In the genomic region with DNA sequence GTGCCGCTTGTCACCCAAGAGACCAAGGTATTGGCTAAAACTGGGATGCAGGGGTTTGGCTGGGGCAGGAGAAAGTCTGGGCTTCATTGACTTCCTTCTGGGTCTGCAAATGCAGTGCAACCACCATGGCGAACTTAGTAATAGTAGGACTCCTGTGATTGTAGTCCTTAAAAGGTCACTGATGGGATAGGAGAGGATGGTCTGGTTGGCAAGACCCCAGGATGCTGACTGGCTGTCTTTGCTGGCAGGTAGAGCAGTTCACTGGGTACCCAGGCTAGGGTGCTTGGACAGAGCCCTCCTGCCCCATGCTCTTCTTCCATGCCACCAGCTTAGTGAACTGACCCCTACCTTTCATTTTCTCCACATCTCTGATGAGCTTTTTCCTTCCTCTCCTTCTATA, we compare ENCODE assay signal across 25 cellular contexts. TPM values are rescaled to one million over a fixed set of nuclear protein-coding genes. Genes with fewer than 3 reads are reported as not detected.
"Had no signal": no experiment of that assay in that cellular context is flagged by ENCODE, and none has a peak within 500 bp of the region (broad histone marks: within the 10 kb centered on the region; RNA-seq: fewer than 3 reads in every experiment).

No MANE protein-coding gene starts in this region.

- H3K36me3 Mint-ChIP-seq: stimulated activated effector memory CD8-positive, alpha-beta T cell treated with anti-CD3 and anti-CD28 coated beads, Interleukin-12 subunit alpha, Interleukin-12 subunit beta, amount 100 ng/mL, for 72 hours had no signal

- H3K4me3 Mint-ChIP-seq: nephron; neural progenitor cell; stimulated activated effector memory CD8-positive, alpha-beta T cell treated with anti-CD3 and anti-CD28 coated beads, Interleukin-12 subunit alpha, Interleukin-12 subunit beta, amount 100 ng/mL, for 72 hours had no signal

- H3K27ac Mint-ChIP-seq: naive thymus-derived CD4-positive, alpha-beta T cell; neural progenitor cell; stimulated activated effector memory CD8-positive, alpha-beta T cell treated with anti-CD3 and anti-CD28 coated beads, Interleukin-12 subunit alpha, Interleukin-12 subunit beta, amount 100 ng/mL, for 72 hours had no signal

- H3K27me3 ChIP-seq: esophagus muscularis mucosa, gastroesophageal sphincter, heart left ventricle, hepatocyte, left lung, neural progenitor cell, right atrium auricular region, stomach, tibial nerve had no signal

- ATAC-seq: foreskin keratinocyte; gastroesophageal sphincter; heart left ventricle; left lung; sciatic nerve; stimulated activated effector memory CD8-positive, alpha-beta T cell treated with anti-CD3 and anti-CD28 coated beads, Interleukin-12 subunit alpha, Interleukin-12 subunit beta, amount 100 ng/mL, for 72 hours had no signal

- H3K4me1 Mint-ChIP-seq: neural progenitor cell had no signal

- H3K9me3 ChIP-seq: esophagus muscularis mucosa, gastroesophageal sphincter, heart left ventricle, left lung, prostate gland, right atrium auricular region, stomach, thoracic aorta, tibial nerve had no signal

- H3K4me3 ChIP-seq: coronary artery, esophagus muscularis mucosa, gastroesophageal sphincter, heart left ventricle, hepatocyte, left lung, neural progenitor cell, prostate gland, right atrium auricular region, stomach, thoracic aorta, tibial nerve had no signal

- DNase-seq: dermis blood vessel endothelial cell; effector memory CD4-positive, alpha-beta T cell; foreskin keratinocyte; heart left ventricle; kidney; left lung; mesendoderm; midbrain; stimulated activated CD4-positive, alpha-beta T cell treated with anti-CD3 and anti-CD28 coated beads, Interleukin-2, amount 100 ng/mL, for 24 hours; stimulated activated CD4-positive, alpha-beta T cell treated with anti-CD3 and anti-CD28 coated beads, Interleukin-4, amount 100 ng/mL, for 24 hours; stimulated activated naive CD4-positive, alpha-beta T cell treated with Interleukin-2 at 50 U/mL for 16 hours; stomach had no signal

- H3K9me3 Mint-ChIP-seq: naive thymus-derived CD4-positive, alpha-beta T cell; nephron; neural progenitor cell; stimulated activated effector memory CD8-positive, alpha-beta T cell treated with anti-CD3 and anti-CD28 coated beads, Interleukin-12 subunit alpha, Interleukin-12 subunit beta, amount 100 ng/mL, for 72 hours had no signal

- H3K4me1 ChIP-seq: foreskin keratinocyte, neural progenitor cell had no signal

- H3K36me3 ChIP-seq: left lung, neural progenitor cell, prostate gland, thoracic aorta had no signal

- H3K9ac ChIP-seq: neural progenitor cell had no signal

- H3K27ac ChIP-seq: coronary artery, esophagus muscularis mucosa, foreskin keratinocyte, gastroesophageal sphincter, heart left ventricle, hepatocyte, left lung, neural progenitor cell, prostate gland, right atrium auricular region, stomach, thoracic aorta had no signal

RNA-seq across cellular contexts. Expression of a gene that starts 37.2 kb away (rescaled TPM):
- total RNA-seq: naive thymus-derived CD4-positive, alpha-beta T cell had no signal
